Comparison of ENCODE assay signal across 8 cellular contexts in genomic region chr3:377158-377561, GRCh38.
DNase-seq lines count a peak whose midpoint lies in the region; ATAC-seq and TF ChIP-seq lines count a peak whose summit lies in the region.

No MANE protein-coding gene starts in this region.

- no peak for ATAC-seq in HG03097 (IDR thresholded peaks at IDR 0.05; ENCODE audit: low FRiP score, unreplicated experiment)

- H2AK5ac ChIP-seq in mesendoderm (ENCODE audit: low read length) = no peak overlapping the region

- no peak overlapping the region for H3K9ac ChIP-seq in adipocyte (ENCODE audit: low read length)
- H3K9ac ChIP-seq in mesendoderm (ENCODE audit: low read length) = no peak overlapping the region

- no peaks in the 10 kb centered on the region for H3K79me1 ChIP-seq in mesendoderm (ENCODE audit: low read length)

- H3K18ac ChIP-seq in mesendoderm (ENCODE audit: low read length) = no peak overlapping the region

- no peak overlapping the region for H4K8ac ChIP-seq in mesendoderm (ENCODE audit: low read depth, low read length)

- H3K36me3 ChIP-seq in adipocyte (ENCODE audit: control insufficient read depth, insufficient read depth, low read length, severe bottlenecking) (no peaks in the 10 kb centered on the region), mesendoderm (ENCODE audit: control insufficient read depth, insufficient read depth, low read length) (no peaks in the 10 kb centered on the region)

- DNase-seq in GM12864 (ENCODE audit: low read depth) (peak; percentile 8), H4 (ENCODE audit: low spot score) (peak; percentile 76), NCI-H1048 (lab: John Stamatoyannopoulos, UW) (peak; percentile 17), adipocyte (ENCODE audit: low read depth) (peak; percentile 23), mesendoderm (peak; percentile 74)
- no peak for DNase-seq in stimulated activated CD8-positive, alpha-beta memory T cell treated with anti-CD3 and anti-CD28 coated beads, Interleukin-4, amount 100 ng/mL, for 48 hours
- no peak for DNase-seq in activated CD4-positive, alpha-beta T cell treated with anti-CD3 and anti-CD28 coated beads, Interleukin-2, amount 50 U/mL, for 1 hour

- H2BK5ac ChIP-seq in mesendoderm (ENCODE audit: low read length) = no peak overlapping the region

- no peak overlapping the region for H3K27ac ChIP-seq in mesendoderm (ENCODE audit: low read depth, low read length)

- H3K4me1 ChIP-seq in adipocyte (ENCODE audit: control insufficient read depth, insufficient read depth, low read length) = peaks cover 11% of the 10 kb centered on the region
- H3K4me1 ChIP-seq in mesendoderm (ENCODE audit: control insufficient read depth, low read depth, low read length) = no peaks in the 10 kb centered on the region

- H3K9me3 ChIP-seq in adipocyte (ENCODE audit: control insufficient read depth, low read length) = no peaks in the 10 kb centered on the region

- no peak overlapping the region for H3K23ac ChIP-seq in mesendoderm (ENCODE audit: low read length)

- no peak overlapping the region for H3K4me2 ChIP-seq in mesendoderm (ENCODE audit: low read length)

- peak; percentile 37 for TF ChIP-seq CTCF in GM12864 (IDR thresholded peaks at IDR 0.05; ENCODE audit: low read depth, low read length, missing control alignments)

- H4K5ac ChIP-seq in mesendoderm (ENCODE audit: low read length) = no peak overlapping the region

- H3K4me3 ChIP-seq in GM12864 (ENCODE audit: low read depth, low read length) (no peak overlapping the region), adipocyte (ENCODE audit: low read length) (no peak overlapping the region), mesendoderm (ENCODE audit: low read length) (no peak overlapping the region)

- no peaks in the 10 kb centered on the region for H3K79me2 ChIP-seq in mesendoderm (ENCODE audit: control insufficient read depth, insufficient read depth, low read length)

- no CpG with 5 or more reads among the region's 3 CpGs for whole genome bisulfite sequencing in mesendoderm (ENCODE audit: extremely low coverage, insufficient coverage, low lambda C conversion rate)

- H3K27me3 ChIP-seq in adipocyte (replicated peaks; ENCODE audit: control insufficient read depth, insufficient read depth, low read length) (no peaks in the 10 kb centered on the region), mesendoderm (ENCODE audit: insufficient read depth, low read length, poor library complexity) (no peaks in the 10 kb centered on the region)

- H2BK15ac ChIP-seq in mesendoderm (replicated peaks; ENCODE audit: low read depth) = no peak overlapping the region

- no peak overlapping the region for H3K56ac ChIP-seq in mesendoderm (ENCODE audit: low read length)

- no peak overlapping the region for H2BK120ac ChIP-seq in mesendoderm (ENCODE audit: low read depth, low read length)

- H3K4ac ChIP-seq in mesendoderm (ENCODE audit: low read depth, low read length) = no peak overlapping the region

Comparison
In these comparisons a context has a peak if more than half of its experiments do, and no peak if none do; other contexts are left out.
1. DNase-seq: peak in GM12864 (single experiment), H4 (single experiment), NCI-H1048 (single experiment), adipocyte (single experiment) and mesendoderm (single experiment); none in stimulated activated CD8-positive, alpha-beta memory T cell treated with anti-CD3 and anti-CD28 coated beads, Interleukin-4, amount 100 ng/mL, for 48 hours (single experiment) and activated CD4-positive, alpha-beta T cell treated with anti-CD3 and anti-CD28 coated beads, Interleukin-2, amount 50 U/mL, for 1 hour (single experiment).